16 cellular contexts compared by ENCODE assay signal in the genomic region with DNA sequence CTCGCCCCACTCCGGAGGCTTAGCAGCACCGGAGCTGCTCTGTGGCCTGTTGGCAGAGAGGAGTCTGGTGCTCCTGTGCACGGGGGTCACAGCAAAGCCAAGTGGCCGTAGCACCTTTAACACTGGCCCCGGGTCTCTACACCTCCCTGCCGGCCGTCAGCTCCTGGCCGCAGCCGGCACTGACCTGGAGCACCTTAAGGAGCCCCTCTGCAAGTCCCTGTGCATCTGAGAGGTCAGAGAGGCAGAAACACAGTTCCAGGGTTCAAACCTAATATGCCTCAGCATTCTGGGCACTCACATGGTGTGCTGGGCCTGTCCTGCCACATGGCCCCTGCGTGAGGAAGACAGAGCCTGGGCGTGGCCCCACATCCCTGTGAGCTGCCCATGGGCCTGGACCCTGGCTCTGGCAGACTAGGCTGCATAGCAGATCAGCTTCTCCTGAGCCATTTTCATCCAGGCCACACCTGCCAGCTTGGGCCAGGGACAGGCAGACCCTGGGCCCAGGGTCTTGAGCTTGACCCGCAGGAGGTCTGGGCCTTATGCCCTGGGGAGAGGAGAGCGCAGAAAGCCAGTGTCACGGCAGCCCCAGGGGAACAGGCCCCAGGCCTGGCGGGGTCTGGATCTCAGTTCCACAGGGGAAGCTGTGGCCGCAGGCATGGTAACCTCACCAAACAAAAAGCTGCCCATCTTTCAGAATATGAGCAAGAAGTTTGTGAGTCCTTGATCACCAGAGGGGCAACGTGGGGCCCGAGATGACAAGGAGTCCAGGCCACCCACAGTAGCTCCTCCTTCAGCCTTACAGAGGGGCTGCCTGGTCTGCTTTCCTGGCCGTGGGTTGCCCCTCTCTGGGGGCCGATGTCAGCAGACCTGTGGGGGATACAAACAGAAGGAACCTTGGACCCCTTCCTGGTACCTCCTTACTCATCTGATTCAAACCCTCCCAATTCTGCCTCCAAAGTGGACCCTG.
DNase-seq lines count a peak whose midpoint lies in the region; ATAC-seq and TF ChIP-seq lines count a peak whose summit lies in the region.
"Had no signal": no experiment of that assay in that cellular context is flagged by ENCODE, and none has a peak within 500 bp of the region (broad histone marks: within the 10 kb centered on the region; RNA-seq: fewer than 3 reads in every experiment).

No MANE protein-coding gene starts in this region.

- H3K4me2 ChIP-seq in SK-N-SH, result no peak overlapping the region

- TF ChIP-seq EP300 in SK-N-SH (IDR thresholded peaks at IDR 0.05; ENCODE audit: borderline replicate concordance in 1 of 2, low read depth in 1 of 2, low read length in 1 of 2), result no peak

- H3K4me1 Mint-ChIP-seq in endodermal cell, result no peaks in the 10 kb centered on the region
- H3K4me1 Mint-ChIP-seq in CD8-positive, alpha-beta memory T cell, result no peaks in the 10 kb centered on the region

- no peaks in the 10 kb centered on the region for H3K36me3 Mint-ChIP-seq in endodermal cell (ENCODE audit: low read depth)
- no peaks in the 10 kb centered on the region for H3K36me3 Mint-ChIP-seq in CD8-positive, alpha-beta memory T cell

- ATAC-seq in SK-N-SH treated with all-trans-retinoic acid at 6 μM for 48 hours (no peak), GM21360 (IDR thresholded peaks at IDR 0.05; ENCODE audit: unreplicated experiment) (no peak), GM21447 (IDR thresholded peaks at IDR 0.05; ENCODE audit: unreplicated experiment) (no peak)

- H3K4me1 ChIP-seq in SK-N-SH (ENCODE audit: control insufficient read depth in 1 of 2, insufficient read depth in 2 of 2, low read depth in 1 of 2, low read length in 1 of 2) (peaks cover 0 to 47% of the 10 kb centered on the region in 2 experiments; a peak in 1 of 4 replicates), endodermal cell (ENCODE audit: control insufficient read depth, insufficient read depth, low read length) (no peaks in the 10 kb centered on the region)
- H3K4me1 ChIP-seq in CD8-positive, alpha-beta memory T cell (ENCODE audit: insufficient read depth, low read length), result no peaks in the 10 kb centered on the region

- H3K27me3 Mint-ChIP-seq in endodermal cell (ENCODE audit: insufficient read depth), result no peaks in the 10 kb centered on the region
- H3K27me3 Mint-ChIP-seq in CD8-positive, alpha-beta memory T cell, result peaks cover 0 to 2% of the 10 kb centered on the region in 2 donors

- POLR2A ChIA-PET in SK-N-SH (lab: Yijun Ruan, JAX), result interaction anchor here (1.3 kb wide), 1 partner anchor 58 kb away, joined by 5 read pairs; no protein-coding TSS in a partner anchor
- POLR2A ChIA-PET in CD8-positive, alpha-beta memory T cell (lab: Charles Lee), result no interaction called here

- no peaks in the 10 kb centered on the region for H3K27me3 ChIP-seq in SK-N-SH (ENCODE audit: insufficient read depth)
- H3K27me3 ChIP-seq in endodermal cell (ENCODE audit: control insufficient read depth, insufficient read depth, low read length, poor library complexity, severe bottlenecking), result no peaks in the 10 kb centered on the region
- H3K27me3 ChIP-seq in CD8-positive, alpha-beta memory T cell (ENCODE audit: insufficient read depth, low read length, poor library complexity, severe bottlenecking), result no peaks in the 10 kb centered on the region
- H3K27me3 ChIP-seq: MG63 had no signal

- H3K4me3 ChIP-seq in SK-N-SH (ENCODE audit: low read depth in 2 of 2, low read length in 1 of 2) (no peak overlapping the region), endodermal cell (ENCODE audit: low read length) (no peak overlapping the region)
- no peak overlapping the region for H3K4me3 ChIP-seq in CD8-positive, alpha-beta memory T cell (ENCODE audit: low read length)
- H3K4me3 ChIP-seq: HAP-1, MG63 had no signal

- H3K27ac ChIP-seq in SK-N-SH (ENCODE audit: low read depth in 2 of 2, low read length in 1 of 2) (peak overlapping the region in 1 of 2 experiments; percentile 67; a peak in 1 of 4 replicates), endodermal cell (ENCODE audit: low read depth, low read length) (peak overlapping the region; percentile 26)
- no peak overlapping the region for H3K27ac ChIP-seq in CD8-positive, alpha-beta memory T cell (ENCODE audit: low read depth, low read length)
- H3K27ac ChIP-seq: 22Rv1 had no signal

- H3K79me2 ChIP-seq in SK-N-SH (ENCODE audit: insufficient read depth), result no peaks in the 10 kb centered on the region

- no peaks in the 10 kb centered on the region for H3F3A ChIP-seq in SK-N-SH (replicated peaks; ENCODE audit: insufficient read depth)

- H3K36me3 ChIP-seq in SK-N-SH (replicated peaks in 1 of 2; ENCODE audit: control insufficient read depth in 1 of 2, insufficient read depth in 2 of 2, low read length in 1 of 2) (no peaks in the 10 kb centered on the region), endodermal cell (ENCODE audit: control insufficient read depth, insufficient read depth, low read length) (no peaks in the 10 kb centered on the region)
- no peaks in the 10 kb centered on the region for H3K36me3 ChIP-seq in CD8-positive, alpha-beta memory T cell (ENCODE audit: insufficient read depth, low read length)
- H3K36me3 ChIP-seq: HAP-1, MG63 had no signal

- no peaks in the 10 kb centered on the region for H4K20me1 ChIP-seq in SK-N-SH (ENCODE audit: insufficient read depth)

- no peak overlapping the region for H2AFZ ChIP-seq in SK-N-SH (ENCODE audit: low read depth)

- peaks cover 11% of the 10 kb centered on the region for H3K9me3 Mint-ChIP-seq in endodermal cell
- no peaks in the 10 kb centered on the region for H3K9me3 Mint-ChIP-seq in CD8-positive, alpha-beta memory T cell

- DNase-seq in SK-N-SH, result peak; percentile 59
- DNase-seq in MV-4-11 (lab: John Stamatoyannopoulos, UW), result peak; percentile 12
- DNase-seq in endodermal cell, result no peak
- DNase-seq in stimulated activated CD8-positive, alpha-beta memory T cell treated with anti-CD3 and anti-CD28 coated beads, Interleukin-4, amount 100 ng/mL, for 48 hours, result peak; percentile 14
- DNase-seq in CD8-positive, alpha-beta memory T cell, result no peak
- DNase-seq: Karpas-422, MG63, NCI-H1092 treated with DMSO at 0.1 percent for 48 hours, NCI-H1694, NCI-H524, SHP77 had no signal

- TF ChIP-seq RAD21 in SK-N-SH (IDR thresholded peaks at IDR 0.05; ENCODE audit: low read length), result no peak

- 94% methylated on average over 5 of the region's 21 CpGs for WGBS in SK-N-SH (ENCODE audit: low lambda C conversion rate)
- 89 to 93% methylated on average over 14 to 21 of the region's 21 CpGs for WGBS in endodermal cell (ENCODE audit: insufficient coverage in 1 of 2, insufficient read length in 1 of 2), 2 experiments

- no peak for TF ChIP-seq CTCF in SK-N-SH (IDR thresholded peaks at IDR 0.05)
- TF ChIP-seq CTCF in endodermal cell (conservative IDR thresholded peaks at IDR 0.05), result no peak

- H3K9me3 ChIP-seq in SK-N-SH, result no peaks in the 10 kb centered on the region; the same call in 1 of the 2 replicates
- H3K9me3 ChIP-seq in endodermal cell (ENCODE audit: control insufficient read depth, low read length), result peaks cover 2% of the 10 kb centered on the region
- no peaks in the 10 kb centered on the region for H3K9me3 ChIP-seq in CD8-positive, alpha-beta memory T cell (ENCODE audit: low read length)
- H3K9me3 ChIP-seq: HAP-1 had no signal

- no peak overlapping the region for H3K4me3 Mint-ChIP-seq in endodermal cell
- H3K4me3 Mint-ChIP-seq in CD8-positive, alpha-beta memory T cell, result no peak overlapping the region

- H3K27ac Mint-ChIP-seq in endodermal cell, result no peak overlapping the region
- H3K27ac Mint-ChIP-seq in CD8-positive, alpha-beta memory T cell, result no peak overlapping the region

- CTCF ChIA-PET in SK-N-SH (lab: Yijun Ruan, JAX), result interaction anchor here (1.3 to 2.2 kb wide), 3 partner anchors 14 to 280 kb away, joined by 5 to 7 read pairs (median 6); no protein-coding TSS in a partner anchor
- CTCF ChIA-PET in CD8-positive, alpha-beta memory T cell (lab: Charles Lee), result interaction anchor here (0.5 kb wide), 1 partner anchor 435 kb away, joined by 3 read pairs; no protein-coding TSS in a partner anchor

- H3K9me2 ChIP-seq in SK-N-SH, result no peaks in the 10 kb centered on the region

- H3K9ac ChIP-seq in SK-N-SH, result no peak overlapping the region
- H3K9ac ChIP-seq in endodermal cell (ENCODE audit: extremely low read depth, low read length, poor library complexity, severe bottlenecking), result no peak overlapping the region

TF ChIP-seq in SK-N-SH, 30 proteins besides CTCF, POLR2A, EP300 and RAD21:
- no peak for TF ChIP-seq SIN3A (IDR thresholded peaks at IDR 0.05; ENCODE audit: borderline replicate concordance, low read depth, low read length)
- peak; percentile 38; the same call in 1 of the 2 replicates for TF ChIP-seq MXI1 (IDR thresholded peaks at IDR 0.05; ENCODE audit: low read depth, low read length)

TF ChIP-seq in SK-N-SH treated with all-trans-retinoic acid at 6 μM for 48 hours, 23 proteins besides CTCF, POLR2A, EP300 and RAD21 (continues in another document):
- TF ChIP-seq ISL1 (CRISPR knock-in tag; IDR thresholded peaks at IDR 0.05) (no peak), ZFP30 (CRISPR knock-in tag; IDR thresholded peaks at IDR 0.05) (no peak), OSR1 (CRISPR knock-in tag; IDR thresholded peaks at IDR 0.05) (no peak), ZNF70 (CRISPR knock-in tag; IDR thresholded peaks at IDR 0.05) (no peak), GLIS3 (CRISPR knock-in tag; IDR thresholded peaks at IDR 0.05) (no peak)
- TF ChIP-seq, protein P1, sequence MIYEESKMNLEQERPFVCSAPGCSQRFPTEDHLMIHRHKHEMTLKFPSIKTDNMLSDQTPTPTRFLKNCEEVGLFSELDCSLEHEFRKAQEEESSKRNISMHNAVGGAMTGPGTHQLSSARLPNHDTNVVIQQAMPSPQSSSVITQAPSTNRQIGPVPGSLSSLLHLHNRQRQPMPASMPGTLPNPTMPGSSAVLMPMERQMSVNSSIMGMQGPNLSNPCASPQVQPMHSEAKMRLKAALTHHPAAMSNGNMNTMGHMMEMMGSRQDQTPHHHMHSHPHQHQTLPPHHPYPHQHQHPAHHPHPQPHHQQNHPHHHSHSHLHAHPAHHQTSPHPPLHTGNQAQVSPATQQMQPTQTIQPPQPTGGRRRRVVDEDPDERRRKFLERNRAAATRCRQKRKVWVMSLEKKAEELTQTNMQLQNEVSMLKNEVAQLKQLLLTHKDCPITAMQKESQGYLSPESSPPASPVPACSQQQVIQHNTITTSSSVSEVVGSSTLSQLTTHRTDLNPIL (CRISPR knock-in tag; IDR thresholded peaks at IDR 0.05; ENCODE audit: low read depth), result no peak
- TF ChIP-seq, protein P2, sequence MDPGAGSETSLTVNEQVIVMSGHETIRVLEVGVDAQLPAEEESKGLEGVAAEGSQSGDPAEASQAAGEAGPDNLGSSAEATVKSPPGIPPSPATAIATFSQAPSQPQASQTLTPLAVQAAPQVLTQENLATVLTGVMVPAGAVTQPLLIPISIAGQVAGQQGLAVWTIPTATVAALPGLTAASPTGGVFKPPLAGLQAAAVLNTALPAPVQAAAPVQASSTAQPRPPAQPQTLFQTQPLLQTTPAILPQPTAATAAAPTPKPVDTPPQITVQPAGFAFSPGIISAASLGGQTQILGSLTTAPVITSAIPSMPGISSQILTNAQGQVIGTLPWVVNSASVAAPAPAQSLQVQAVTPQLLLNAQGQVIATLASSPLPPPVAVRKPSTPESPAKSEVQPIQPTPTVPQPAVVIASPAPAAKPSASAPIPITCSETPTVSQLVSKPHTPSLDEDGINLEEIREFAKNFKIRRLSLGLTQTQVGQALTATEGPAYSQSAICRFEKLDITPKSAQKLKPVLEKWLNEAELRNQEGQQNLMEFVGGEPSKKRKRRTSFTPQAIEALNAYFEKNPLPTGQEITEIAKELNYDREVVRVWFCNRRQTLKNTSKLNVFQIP (CRISPR knock-in tag; IDR thresholded peaks at IDR 0.05; ENCODE audit: borderline replicate concordance, low read depth), result no peak

Comparison
In these comparisons a context has a peak if more than half of its experiments do, and no peak if none do; other contexts are left out.
1. DNase-seq: peak in SK-N-SH (single experiment), MV-4-11 (single experiment) and stimulated activated CD8-positive, alpha-beta memory T cell treated with anti-CD3 and anti-CD28 coated beads, Interleukin-4, amount 100 ng/mL, for 48 hours (single experiment); none in endodermal cell (single experiment) and CD8-positive, alpha-beta memory T cell (0 of 5).